Comparison of ENCODE assay signal across 2 cellular contexts in the genomic region with DNA sequence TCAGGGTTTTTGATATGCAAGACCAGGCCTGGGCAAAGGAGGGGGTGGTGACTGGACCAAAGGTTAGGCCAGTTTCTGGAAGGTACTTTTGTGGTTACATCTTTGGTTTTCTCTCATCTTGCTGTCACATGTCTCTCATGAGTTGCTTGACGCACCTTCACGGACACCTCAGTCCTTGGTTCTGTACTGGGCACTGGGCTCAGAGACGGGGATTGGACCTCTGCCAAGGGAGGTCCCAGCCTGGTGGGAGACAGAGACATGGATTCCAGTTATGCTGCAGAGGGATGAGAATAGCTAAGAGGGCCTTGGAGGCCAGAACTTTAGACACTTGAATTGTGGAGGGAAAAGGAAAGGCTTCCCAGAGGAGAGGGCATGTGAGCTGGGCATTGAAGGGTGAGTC.
TF ChIP-seq lines count a peak whose summit lies in the region.

No MANE protein-coding gene starts in this region.

TF ChIP-seq in K562, 482 proteins besides CTCF, POLR2A, EP300 and RAD21:
- TF ChIP-seq SMARCB1 (IDR thresholded peaks at IDR 0.05; ENCODE audit: insufficient read length, low read depth) (no peak), NFIC (IDR thresholded peaks at IDR 0.05) (peak; percentile 66), MEIS2 (IDR thresholded peaks at IDR 0.05; ENCODE audit: partially characterized antibody) (no peak)

TF ChIP-seq in neural cell, 6 proteins besides CTCF, POLR2A, EP300 and RAD21:
- TF ChIP-seq POLR2AphosphoS5 (IDR thresholded peaks at IDR 0.05) (no peak), SMC3 (conservative IDR thresholded peaks at IDR 0.05; ENCODE audit: poor library complexity) (no peak), EZH2 (IDR thresholded peaks at IDR 0.05; ENCODE audit: borderline replicate concordance, insufficient read depth, low read length, poor library complexity, severe bottlenecking) (no peak), TAF1 (IDR thresholded peaks at IDR 0.05; ENCODE audit: low read depth) (no peak), MXI1 (conservative IDR thresholded peaks at IDR 0.05; ENCODE audit: poor library complexity, severe bottlenecking) (no peak)
- TF ChIP-seq, protein P1, sequence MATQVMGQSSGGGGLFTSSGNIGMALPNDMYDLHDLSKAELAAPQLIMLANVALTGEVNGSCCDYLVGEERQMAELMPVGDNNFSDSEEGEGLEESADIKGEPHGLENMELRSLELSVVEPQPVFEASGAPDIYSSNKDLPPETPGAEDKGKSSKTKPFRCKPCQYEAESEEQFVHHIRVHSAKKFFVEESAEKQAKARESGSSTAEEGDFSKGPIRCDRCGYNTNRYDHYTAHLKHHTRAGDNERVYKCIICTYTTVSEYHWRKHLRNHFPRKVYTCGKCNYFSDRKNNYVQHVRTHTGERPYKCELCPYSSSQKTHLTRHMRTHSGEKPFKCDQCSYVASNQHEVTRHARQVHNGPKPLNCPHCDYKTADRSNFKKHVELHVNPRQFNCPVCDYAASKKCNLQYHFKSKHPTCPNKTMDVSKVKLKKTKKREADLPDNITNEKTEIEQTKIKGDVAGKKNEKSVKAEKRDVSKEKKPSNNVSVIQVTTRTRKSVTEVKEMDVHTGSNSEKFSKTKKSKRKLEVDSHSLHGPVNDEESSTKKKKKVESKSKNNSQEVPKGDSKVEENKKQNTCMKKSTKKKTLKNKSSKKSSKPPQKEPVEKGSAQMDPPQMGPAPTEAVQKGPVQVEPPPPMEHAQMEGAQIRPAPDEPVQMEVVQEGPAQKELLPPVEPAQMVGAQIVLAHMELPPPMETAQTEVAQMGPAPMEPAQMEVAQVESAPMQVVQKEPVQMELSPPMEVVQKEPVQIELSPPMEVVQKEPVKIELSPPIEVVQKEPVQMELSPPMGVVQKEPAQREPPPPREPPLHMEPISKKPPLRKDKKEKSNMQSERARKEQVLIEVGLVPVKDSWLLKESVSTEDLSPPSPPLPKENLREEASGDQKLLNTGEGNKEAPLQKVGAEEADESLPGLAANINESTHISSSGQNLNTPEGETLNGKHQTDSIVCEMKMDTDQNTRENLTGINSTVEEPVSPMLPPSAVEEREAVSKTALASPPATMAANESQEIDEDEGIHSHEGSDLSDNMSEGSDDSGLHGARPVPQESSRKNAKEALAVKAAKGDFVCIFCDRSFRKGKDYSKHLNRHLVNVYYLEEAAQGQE (IDR thresholded peaks at IDR 0.05; ENCODE audit: borderline replicate concordance), result no peak
